Comparison of ENCODE assay signal across 23 cellular contexts in genomic region chr9:128059365-128059983, GRCh38. TPM values are rescaled to one million over a fixed set of nuclear protein-coding genes. Genes with fewer than 3 reads are reported as not detected.
DNase-seq lines count a peak whose midpoint lies in the region; ATAC-seq and TF ChIP-seq lines count a peak whose summit lies in the region.
"Had no signal": no experiment of that assay in that cellular context is flagged by ENCODE, and none has a peak within 500 bp of the region (broad histone marks: within the 10 kb centered on the region; RNA-seq: fewer than 3 reads in every experiment).

No MANE protein-coding gene starts in this region.

- peaks cover 0 to 6% (median 0%) of the 10 kb centered on the region in 11 experiments; a peak in 4 of 22 replicates for H3K36me3 ChIP-seq in BLaER1 treated with 17β-estradiol and CSF1 and Interleukin-3, amounts not matched to agents 10 nM and 100 nM
- no peaks in the 10 kb centered on the region for H3K36me3 ChIP-seq in colonic mucosa
- H3K36me3 ChIP-seq in gastroesophageal sphincter = peaks cover 0 to 27% of the 10 kb centered on the region in 2 donors
- no peaks in the 10 kb centered on the region for H3K36me3 ChIP-seq in thyroid gland
- H3K36me3 ChIP-seq: HAP-1 had no signal

- H3K4me1 ChIP-seq in BLaER1 treated with 17β-estradiol and CSF1 and Interleukin-3, amounts not matched to agents 10 nM and 100 nM = peaks cover 65 to 99% (median 87%) of the 10 kb centered on the region in 10 experiments
- peaks cover 4% of the 10 kb centered on the region for H3K4me1 ChIP-seq in colonic mucosa
- peaks cover 0 to 51% (median 11%) of the 10 kb centered on the region in 3 donors for H3K4me1 ChIP-seq in gastroesophageal sphincter
- peaks cover 35 to 56% of the 10 kb centered on the region in 2 donors for H3K4me1 ChIP-seq in thyroid gland
- H3K4me1 ChIP-seq: HAP-1 had no signal

- H3K4me3 ChIP-seq in BLaER1 treated with 17β-estradiol and CSF1 and Interleukin-3, amounts not matched to agents 10 nM and 100 nM = no peak overlapping the region
- no peak overlapping the region for H3K4me3 ChIP-seq in colonic mucosa
- no peak overlapping the region for H3K4me3 ChIP-seq in gastroesophageal sphincter
- no peak overlapping the region for H3K4me3 ChIP-seq in thyroid gland (replicated peaks in 1 of 3)
- H3K4me3 ChIP-seq: GM12878, GM23248, HAP-1 had no signal

- TF ChIP-seq POLR2A in gastroesophageal sphincter (IDR thresholded peaks at IDR 0.05) (no peak), thyroid gland (IDR thresholded peaks at IDR 0.05) (no peak), erythroblast (IDR thresholded peaks at IDR 0.05; ENCODE audit: low read length) (no peak)

- TF ChIP-seq CTCF in colonic mucosa (IDR thresholded peaks at IDR 0.05) (no peak), gastroesophageal sphincter (IDR thresholded peaks at IDR 0.05) (no peak), thyroid gland (IDR thresholded peaks at IDR 0.05) (no peak)

- H3K9ac ChIP-seq in BLaER1 treated with 17β-estradiol and CSF1 and Interleukin-3, amounts not matched to agents 10 nM and 100 nM = no peak overlapping the region
- no peak overlapping the region for H3K9ac ChIP-seq in colonic mucosa (ENCODE audit: low read depth in 2 of 2, low read length in 2 of 2)
- H3K9ac ChIP-seq: GM23248 had no signal

- no peak for TF ChIP-seq EP300 in gastroesophageal sphincter (IDR thresholded peaks at IDR 0.05)

- H3K9me3 ChIP-seq in BLaER1 treated with 17β-estradiol and CSF1 and Interleukin-3, amounts not matched to agents 10 nM and 100 nM (replicated peaks in 1 of 11) = no peaks in the 10 kb centered on the region
- H3K9me3 ChIP-seq in colonic mucosa (no peaks in the 10 kb centered on the region), gastroesophageal sphincter (no peaks in the 10 kb centered on the region), thyroid gland (no peaks in the 10 kb centered on the region)
- H3K9me3 ChIP-seq: Caco-2, HAP-1 had no signal

- 64 to 72% methylated on average over 3 to 4 of the region's 6 CpGs for WGBS in gastroesophageal sphincter (ENCODE audit: low coverage in 1 of 2), 2 donors
- WGBS in thyroid gland, 2 donors = 49 to 51% methylated on average over 6 of the region's 6 CpGs

- intact Hi-C loops in colonic mucosa (cut with DNase I) = no loop called here
- intact Hi-C loops in thyroid gland (cut with DNase I) = no loop called here
- intact Hi-C loops in Right ventricle myocardium superior (cut with DNase I) = no loop called here

- peak overlapping the region in 5 of 11 experiments; percentile 2 to 99 (median 8); a peak in 6 of 22 replicates for H3K4me2 ChIP-seq in BLaER1 treated with 17β-estradiol and CSF1 and Interleukin-3, amounts not matched to agents 10 nM and 100 nM

- H3K27me3 ChIP-seq in BLaER1 treated with 17β-estradiol and CSF1 and Interleukin-3, amounts not matched to agents 10 nM and 100 nM = no peaks in the 10 kb centered on the region
- H3K27me3 ChIP-seq in colonic mucosa (no peaks in the 10 kb centered on the region), gastroesophageal sphincter (no peaks in the 10 kb centered on the region), thyroid gland (no peaks in the 10 kb centered on the region)

- peak overlapping the region in 7 of 11 experiments; percentile 13 to 97 (median 37); a peak in 7 of 22 replicates for H3K27ac ChIP-seq in BLaER1 treated with 17β-estradiol and CSF1 and Interleukin-3, amounts not matched to agents 10 nM and 100 nM
- H3K27ac ChIP-seq in colonic mucosa (peak overlapping the region; percentile 26), gastroesophageal sphincter (no peak overlapping the region), thyroid gland (peak overlapping the region; percentile 60 to 77 (median 74))
- H3K27ac ChIP-seq: GM23248 had no signal

- no peaks in the 10 kb centered on the region for H4K20me1 ChIP-seq in BLaER1 treated with 17β-estradiol and CSF1 and Interleukin-3, amounts not matched to agents 10 nM and 100 nM

- DNase-seq in colonic mucosa (no peak), thyroid gland (peak; percentile 74 to 76), DMS153 treated with DMSO at 0.1 percent for 48 hours (lab: John Stamatoyannopoulos, UW; ENCODE audit: unreplicated experiment) (no peak), erythroblast (lab: John Stamatoyannopoulos, UW) (no peak), NCI-H2107 treated with DMSO at 0.1 percent for 48 hours (lab: John Stamatoyannopoulos, UW; ENCODE audit: unreplicated experiment) (no peak), Right ventricle myocardium superior (no peak)
- DNase-seq: Caco-2; CD4-positive, alpha-beta T cell; DMS153; EL; GM23248; Kasumi-1; MM.1S; NCI-H1092; NCI-H1436 treated with DMSO at 0.1 percent for 48 hours; NCI-H2081; NCI-H510A treated with DMSO at 0.1 percent for 48 hours; NCI-H774; SIG-M5 had no signal

- peak; percentile 9 for ATAC-seq in gastroesophageal sphincter
- no peak for ATAC-seq in Right ventricle myocardium superior (ENCODE audit: poor library complexity)
- ATAC-seq: GM12878 had no signal

RNA-seq across cellular contexts. Expression of gene NAIF1, which starts 7.6 kb away (rescaled TPM):
- total RNA-seq in colonic mucosa = 10 to 100 TPM; 10.8 to 11.6 TPM
- 10 to 100 TPM in 1 of 4 donors, 1 to 10 TPM in 3; 5.3 to 11.4 (median 8.6) TPM for total RNA-seq in gastroesophageal sphincter
- total RNA-seq in thyroid gland = 10 to 100 TPM in 2 of 4 donors, 1 to 10 TPM in 2; 5.3 to 17.2 (median 9.4) TPM
- 4.5 TPM for total RNA-seq in Right ventricle myocardium superior

RNA-seq across cellular contexts. Expression of gene SLC25A25, which starts 8.6 kb away (rescaled TPM):
- total RNA-seq in colonic mucosa (10 to 100 TPM; 12.3 to 19.7 TPM), gastroesophageal sphincter (10 to 100 TPM; 16.1 to 64.1 (median 18.3) TPM), thyroid gland (10 to 100 TPM; 21.9 to 42.0 (median 30.8) TPM), Right ventricle myocardium superior (5.0 TPM)

Comparison
In these comparisons a context has a peak if more than half of its experiments do, and no peak if none do; other contexts are left out.
1. H3K27ac ChIP-seq: peak in BLaER1 treated with 17β-estradiol and CSF1 and Interleukin-3, amounts not matched to agents 10 nM and 100 nM (7 of 11), colonic mucosa (single experiment) and thyroid gland (3 of 3); none in gastroesophageal sphincter (0 of 4).
2. DNase-seq: peak in thyroid gland (2 of 2); none in colonic mucosa (single experiment), DMS153 treated with DMSO at 0.1 percent for 48 hours (single experiment), erythroblast (0 of 2), NCI-H2107 treated with DMSO at 0.1 percent for 48 hours (single experiment) and Right ventricle myocardium superior (single experiment).